1 cellular context compared by ENCODE assay signal in the genomic region with DNA sequence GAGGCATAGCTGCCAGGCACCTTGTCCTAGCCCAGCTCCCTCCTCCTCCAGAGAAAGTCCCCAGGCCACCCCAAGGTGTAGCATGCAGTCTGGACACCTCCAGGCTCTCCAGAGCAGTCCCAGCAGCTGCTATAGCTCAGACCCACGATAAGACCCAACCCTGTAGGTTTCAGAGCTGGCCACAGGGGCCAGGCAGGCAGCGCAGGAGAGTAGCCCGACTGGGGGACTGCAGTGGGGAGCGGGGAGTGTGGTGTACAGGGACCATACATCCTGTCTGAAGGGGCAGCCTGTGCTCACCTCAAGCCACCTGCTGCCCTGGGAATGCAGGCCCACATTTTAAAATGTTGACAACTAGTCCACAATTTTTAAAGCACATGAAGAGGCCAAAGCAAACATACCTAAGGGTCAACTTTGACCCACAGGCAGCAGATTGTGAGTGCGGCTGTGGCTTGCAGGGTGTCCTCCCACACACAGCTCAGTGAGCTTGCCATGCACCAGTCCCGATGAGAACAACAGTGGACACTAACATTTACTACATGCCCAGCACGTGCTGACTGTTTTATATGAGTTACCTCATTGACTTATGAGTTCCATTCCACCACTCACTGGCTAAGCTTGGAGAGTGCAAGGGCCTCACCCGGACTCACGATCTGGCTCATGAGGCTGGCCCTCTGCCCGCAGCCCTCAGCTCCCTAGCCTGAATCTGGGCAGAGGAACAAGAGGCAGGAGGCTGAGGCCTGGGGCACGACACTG.
TF ChIP-seq lines count a peak whose summit lies in the region.

No MANE protein-coding gene starts in this region.

TF ChIP-seq in H1, 55 proteins besides CTCF, POLR2A, EP300 and RAD21 (continued from another document):
- TF ChIP-seq FOSL1 (IDR thresholded peaks at IDR 0.05; ENCODE audit: insufficient read depth, low read depth, low read length), result no peak
- no peak for TF ChIP-seq ATF2 (IDR thresholded peaks at IDR 0.05; ENCODE audit: low read length)
- no peak for TF ChIP-seq TAF1 (IDR thresholded peaks at IDR 0.05; ENCODE audit: low read depth, low read length)
- TF ChIP-seq JUND (IDR thresholded peaks at IDR 0.05; ENCODE audit: low read length), result no peak
- no peak for TF ChIP-seq JUN (IDR thresholded peaks at IDR 0.05; ENCODE audit: low read depth, low read length)
- no peak for TF ChIP-seq TEAD4 (IDR thresholded peaks at IDR 0.05; ENCODE audit: low read depth, low read length)
- TF ChIP-seq MAFK (IDR thresholded peaks at IDR 0.05; ENCODE audit: low read depth, low read length), result no peak
- no peak for TF ChIP-seq RBBP5 (IDR thresholded peaks at IDR 0.05; ENCODE audit: borderline replicate concordance, low read depth, low read length)
- no peak for TF ChIP-seq CHD1 (IDR thresholded peaks at IDR 0.05; ENCODE audit: low read depth, low read length)
